8 cellular contexts compared by ENCODE assay signal in genomic region chr4:147096667-147097604, GRCh38.
A peak's percentile ranks its signal among the peaks of the same experiment; 100 is the strongest.
DNase-seq lines count a peak whose midpoint lies in the region; ATAC-seq and TF ChIP-seq lines count a peak whose summit lies in the region.

No MANE protein-coding gene starts in this region.

- DNase-seq in EH (ENCODE audit: low read depth) (peak; percentile 63), GM23248 (peak; percentile 70), NCI-H345 treated with DMSO at 0.1 percent for 48 hours (lab: John Stamatoyannopoulos, UW; ENCODE audit: unreplicated experiment) (peak; percentile 16), cerebellar cortex (ENCODE audit: low spot score) (peak; percentile 68), right lobe of liver (no peak), substantia nigra (lab: John Stamatoyannopoulos, UW) (no peak)
- DNase-seq in activated CD4-positive, alpha-beta T cell treated with anti-CD3 and anti-CD28 coated beads, Interleukin-2, amount 50 U/mL, for 1 hour: no peak

- no peak for TF ChIP-seq POLR2A in right lobe of liver (IDR thresholded peaks at IDR 0.05)

- H3K27ac ChIP-seq in GM23248 (no peak overlapping the region), right lobe of liver (no peak overlapping the region), substantia nigra (ENCODE audit: low read depth, low read length, poor library complexity, severe bottlenecking) (no peak overlapping the region)

- no peaks in the 10 kb centered on the region for H3K79me2 ChIP-seq in GM23248 (ENCODE audit: insufficient read depth)

- H3K4me1 ChIP-seq in GM23248 (ENCODE audit: insufficient read depth): peaks cover 14% of the 10 kb centered on the region
- H3K4me1 ChIP-seq in right lobe of liver: peaks cover 0 to 9% (median 0%) of the 10 kb centered on the region in 4 donors

- H2AFZ ChIP-seq in GM23248: no peak overlapping the region

- intact Hi-C loops in right lobe of liver (cut with DNase I): no loop called here

- 3 to 5% methylated on average over 6 of the region's 6 CpGs for WGBS in GM23248 (ENCODE audit: low coverage in 1 of 2, low lambda C conversion rate in 2 of 2, missing lambda C conversion rate in 2 of 2), 2 experiments
- 10% methylated on average over 6 of the region's 6 CpGs for WGBS in right lobe of liver (ENCODE audit: insufficient coverage, low coverage, low lambda C conversion rate, missing lambda C conversion rate)

- no peak overlapping the region for H3K4me2 ChIP-seq in GM23248 (ENCODE audit: unreplicated experiment)

- ATAC-seq in right lobe of liver (peak; percentile 46 to 70 (median 67)), HG02938 (IDR thresholded peaks at IDR 0.05; ENCODE audit: unreplicated experiment) (no peak)

- in situ Hi-C loops in GM23248 (cut with MboI): loop anchor here (10.0 to 25.0 kb wide), 2 partner anchors 72 to 760 kb away; no protein-coding TSS in a partner anchor

- H3K27me3 ChIP-seq in GM23248 (replicated peaks; ENCODE audit: insufficient read depth) (no peaks in the 10 kb centered on the region), right lobe of liver (no peaks in the 10 kb centered on the region)

- H3K36me3 ChIP-seq in GM23248 (ENCODE audit: low read depth) (no peaks in the 10 kb centered on the region), right lobe of liver (no peaks in the 10 kb centered on the region)

- H3K9me3 ChIP-seq in GM23248 (ENCODE audit: low read depth) (no peaks in the 10 kb centered on the region), right lobe of liver (no peaks in the 10 kb centered on the region)

- H3K9ac ChIP-seq in GM23248: no peak overlapping the region

- H3K9me2 ChIP-seq in GM23248 (ENCODE audit: insufficient read depth): no peaks in the 10 kb centered on the region

- no peak overlapping the region for H3K4me3 ChIP-seq in GM23248
- H3K4me3 ChIP-seq in right lobe of liver: no peak overlapping the region

- TF ChIP-seq CTCF in right lobe of liver (IDR thresholded peaks at IDR 0.05): peak; percentile 59 to 73 (median 70)

- no peaks in the 10 kb centered on the region for H3F3A ChIP-seq in GM23248 (ENCODE audit: insufficient read depth)

- H4K20me1 ChIP-seq in GM23248 (ENCODE audit: insufficient read depth): no peaks in the 10 kb centered on the region

Comparison
In these comparisons a context has a peak if more than half of its experiments do, and no peak if none do; other contexts are left out.
1. DNase-seq: peak in EH (single experiment), GM23248 (single experiment), NCI-H345 treated with DMSO at 0.1 percent for 48 hours (single experiment) and cerebellar cortex (single experiment); none in right lobe of liver (0 of 3), activated CD4-positive, alpha-beta T cell treated with anti-CD3 and anti-CD28 coated beads, Interleukin-2, amount 50 U/mL, for 1 hour (single experiment) and substantia nigra (0 of 49).